Comparison of ENCODE assay signal across 9 cellular contexts in genomic region chr19:1238373-1239303, GRCh38. TPM values are rescaled to one million over a fixed set of nuclear protein-coding genes. Genes with fewer than 3 reads are reported as not detected.
DNase-seq lines count a peak whose midpoint lies in the region; ATAC-seq lines count a peak whose summit lies in the region.
"Had no signal": no experiment of that assay in that cellular context is flagged by ENCODE, and none has a peak within 500 bp of the region (broad histone marks: within the 10 kb centered on the region; RNA-seq: fewer than 3 reads in every experiment).

No MANE protein-coding gene starts in this region.

- DNase-seq in DMS53 (lab: John Stamatoyannopoulos, UW) (peak; percentile 26), DMS53 treated with DMSO at 0.1 percent for 48 hours (lab: John Stamatoyannopoulos, UW; ENCODE audit: unreplicated experiment) (no peak), iPS DF 6.9 (ENCODE audit: low read depth, low spot score) (no peak), activated gamma-delta T cell treated with Interleukin-2 at 50 U/mL for 16 hours (no peak)
- no peak for DNase-seq in activated T-cell treated with anti-CD3 and anti-CD28 coated beads, Interleukin-2, amount 50 U/mL, for 4 hours
- DNase-seq: stimulated activated CD4-positive, alpha-beta T cell treated with anti-CD3 and anti-CD28 coated beads, Interleukin-4, amount 100 ng/mL, for 24 hours had no signal

- H3K4me3 ChIP-seq in iPS DF 6.9 (ENCODE audit: low read length) (peak overlapping the region; percentile 77; the same call in 1 of the 2 replicates), stomach smooth muscle (ENCODE audit: low read length in 2 of 2) (peak overlapping the region in 1 of 2 donors; percentile 72)

- H3K36me3 Mint-ChIP-seq in activated T-cell treated with anti-CD3 and anti-CD28 coated beads, Interleukin-2, amount 50 U/mL, for 4 hours (ENCODE audit: insufficient read depth) = no peaks in the 10 kb centered on the region

- no peaks in the 10 kb centered on the region for H3K27me3 ChIP-seq in iPS DF 6.9 (ENCODE audit: control insufficient read depth, insufficient read depth, low read length)
- peaks cover 0 to 8% of the 10 kb centered on the region in 2 donors for H3K27me3 ChIP-seq in stomach smooth muscle (ENCODE audit: control insufficient read depth in 1 of 2, insufficient read depth in 2 of 2, low read length in 2 of 2)

- H3K9me3 Mint-ChIP-seq in activated T-cell treated with anti-CD3 and anti-CD28 coated beads, Interleukin-2, amount 50 U/mL, for 4 hours = no peaks in the 10 kb centered on the region

- H3K4me1 ChIP-seq in iPS DF 6.9 (ENCODE audit: control insufficient read depth, insufficient read depth, low read length) (peaks cover 7% of the 10 kb centered on the region), stomach smooth muscle (ENCODE audit: control insufficient read depth, insufficient read depth, low read length) (peaks cover 54% of the 10 kb centered on the region)

- H3K9ac ChIP-seq in stomach smooth muscle (ENCODE audit: low read length in 2 of 2) = no peak overlapping the region

- no CpG with 5 or more reads among the region's 34 CpGs for WGBS in iPS DF 6.9 (ENCODE audit: insufficient coverage, insufficient read length)

- H3K4me1 Mint-ChIP-seq in activated T-cell treated with anti-CD3 and anti-CD28 coated beads, Interleukin-2, amount 50 U/mL, for 4 hours (ENCODE audit: low read depth) = peaks cover 32% of the 10 kb centered on the region

- ATAC-seq in activated T-cell treated with anti-CD3 and anti-CD28 coated beads, Interleukin-2, amount 50 U/mL, for 4 hours = no peak
- ATAC-seq in esophagus mucosa (no peak), GM18520 (IDR thresholded peaks at IDR 0.05; ENCODE audit: unreplicated experiment) (no peak)

- peaks cover 7% of the 10 kb centered on the region for H3K27me3 Mint-ChIP-seq in activated T-cell treated with anti-CD3 and anti-CD28 coated beads, Interleukin-2, amount 50 U/mL, for 4 hours (ENCODE audit: low read depth)

- H3K36me3 ChIP-seq in iPS DF 6.9 (ENCODE audit: control insufficient read depth, insufficient read depth, low read length) (peaks cover 21% of the 10 kb centered on the region), stomach smooth muscle (ENCODE audit: control insufficient read depth in 2 of 2, insufficient read depth in 2 of 2, low read length in 2 of 2) (no peaks in the 10 kb centered on the region)

- no peaks in the 10 kb centered on the region for H3K9me3 ChIP-seq in iPS DF 6.9 (ENCODE audit: control insufficient read depth, insufficient read depth, low read length)
- no peaks in the 10 kb centered on the region for H3K9me3 ChIP-seq in stomach smooth muscle (ENCODE audit: control insufficient read depth in 2 of 2, low read length in 2 of 2)

- H3K27ac ChIP-seq in iPS DF 6.9 (ENCODE audit: low read length) = no peak overlapping the region
- H3K27ac ChIP-seq in stomach smooth muscle (ENCODE audit: low read length) = peak overlapping the region; percentile 89

- H3K4me3 Mint-ChIP-seq in activated T-cell treated with anti-CD3 and anti-CD28 coated beads, Interleukin-2, amount 50 U/mL, for 4 hours = peak overlapping the region; percentile 79

RNA-seq across cellular contexts. Expression of gene CBARP, which starts 0.8 kb away (rescaled TPM):
- 1 to 10 TPM in 2 of 3 donors, under 1 TPM in 1; 0.63 to 1.4 (median 1.1) TPM for total RNA-seq in activated T-cell treated with anti-CD3 and anti-CD28 coated beads, Interleukin-2, amount 50 U/mL, for 4 hours
- total RNA-seq in esophagus mucosa = 2.0 TPM

RNA-seq across cellular contexts. Expression of gene ATP5F1D, which starts 2.9 kb away (rescaled TPM):
- total RNA-seq in activated T-cell treated with anti-CD3 and anti-CD28 coated beads, Interleukin-2, amount 50 U/mL, for 4 hours = 100 to 1,000 TPM; 259 to 434 (median 312) TPM
- total RNA-seq in esophagus mucosa = 251 TPM

RNA-seq across cellular contexts. Expression of gene MIDN, which starts 9.7 kb away (rescaled TPM):
- 10 to 100 TPM; 63.2 to 70.0 (median 68.7) TPM for total RNA-seq in activated T-cell treated with anti-CD3 and anti-CD28 coated beads, Interleukin-2, amount 50 U/mL, for 4 hours
- 99.3 TPM for total RNA-seq in esophagus mucosa

RNA-seq across cellular contexts. Expression of gene CIRBP, which starts 30.5 kb away (rescaled TPM):
- 100 to 1,000 TPM; 269 to 294 (median 285) TPM for total RNA-seq in activated T-cell treated with anti-CD3 and anti-CD28 coated beads, Interleukin-2, amount 50 U/mL, for 4 hours
- 172 TPM for total RNA-seq in esophagus mucosa

RNA-seq across cellular contexts. Expression of gene STK11, which starts 33.1 kb away (rescaled TPM):
- 10 to 100 TPM; 64.4 to 72.0 (median 69.8) TPM for total RNA-seq in activated T-cell treated with anti-CD3 and anti-CD28 coated beads, Interleukin-2, amount 50 U/mL, for 4 hours
- 35.0 TPM for total RNA-seq in esophagus mucosa
